ENCODE assay signal across 9 cellular contexts in genomic region chr5:68070641-68071191, GRCh38.
DNase-seq lines count a peak whose midpoint lies in the region; ATAC-seq and TF ChIP-seq lines count a peak whose summit lies in the region.
"Had no signal": no experiment of that assay in that cellular context is flagged by ENCODE, and none has a peak within 500 bp of the region (broad histone marks: within the 10 kb centered on the region; RNA-seq: fewer than 3 reads in every experiment).

No MANE protein-coding gene starts in this region.

- DNase-seq in NCI-H2171 treated with DMSO at 0.1 percent for 48 hours (lab: John Stamatoyannopoulos, UW) (peak; percentile 64), NCI-H2171 (lab: John Stamatoyannopoulos, UW) (no peak), fibroblast of the aortic adventitia (ENCODE audit: low read depth) (peak; percentile 20), KBM-7 (no peak), substantia nigra (lab: John Stamatoyannopoulos, UW) (no peak), SW 1271 (lab: John Stamatoyannopoulos, UW) (no peak)
- DNase-seq: NCI-H524 treated with DMSO at 0.1 percent for 48 hours had no signal

- no peak overlapping the region for H3K4me3 ChIP-seq in fibroblast of the aortic adventitia (ENCODE audit: low read depth, low read length)

- H3K27ac ChIP-seq in substantia nigra (ENCODE audit: low read depth, low read length, poor library complexity, severe bottlenecking), result no peak overlapping the region

- TF ChIP-seq CTCF in fibroblast of the aortic adventitia (IDR thresholded peaks at IDR 0.05; ENCODE audit: insufficient read depth, low read length), result no peak

- ATAC-seq in GM19463 (IDR thresholded peaks at IDR 0.05; ENCODE audit: unreplicated experiment) (peak; percentile 98), HG03066 (IDR thresholded peaks at IDR 0.05; ENCODE audit: low read depth, unreplicated experiment) (peak; percentile 87)

- in situ Hi-C loops in KBM-7 (cut with MboI; ENCODE audit: low pct_unique_long_range_greater_than_20kb, low sequenced_read_pairs), result no loop called here

Comparison
In these comparisons a context has a peak if more than half of its experiments do, and no peak if none do; other contexts are left out.
1. DNase-seq: peak in NCI-H2171 treated with DMSO at 0.1 percent for 48 hours (single experiment) and fibroblast of the aortic adventitia (single experiment); none in NCI-H2171 (single experiment), KBM-7 (single experiment), substantia nigra (0 of 49) and SW 1271 (0 of 2).